In the genomic region with DNA sequence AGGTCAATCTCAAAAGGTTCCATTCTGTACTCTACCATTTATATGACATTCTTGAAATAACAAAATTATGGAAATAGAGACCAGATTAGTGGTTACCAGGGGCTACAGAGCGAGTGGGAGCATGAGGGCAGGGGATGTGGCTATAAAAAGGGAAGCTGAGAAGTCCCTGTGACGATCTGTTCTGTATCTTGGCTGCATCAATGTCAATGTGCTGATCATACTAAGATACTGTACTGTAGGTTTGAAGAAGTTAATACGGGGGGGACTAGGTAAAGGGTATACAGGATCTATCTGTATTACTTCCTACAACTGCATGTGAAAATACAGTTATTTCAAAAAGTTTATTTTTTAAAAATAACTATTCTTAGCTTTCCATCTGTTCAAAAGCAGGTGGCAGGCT, we compare ENCODE assay signal across 26 cellular contexts.
"Had no signal": no experiment of that assay in that cellular context is flagged by ENCODE, and none has a peak within 500 bp of the region (broad histone marks: within the 10 kb centered on the region; RNA-seq: fewer than 3 reads in every experiment).

No MANE protein-coding gene starts in this region.

- H3K27ac ChIP-seq: brain microvascular endothelial cell, SK-N-MC had no signal

- H3K4me3 ChIP-seq: SK-N-MC had no signal

- H3K27me3 ChIP-seq: brain microvascular endothelial cell had no signal

- ATAC-seq: activated CD8-positive, alpha-beta memory T cell treated with anti-CD3 and anti-CD28 coated beads, Interleukin-2, amount 10 ng/mL, durations not matched to agents 7 days and 5 days had no signal

- H3K36me3 ChIP-seq: brain microvascular endothelial cell had no signal

- DNase-seq: activated B cell treated with CpG ODN at 0.5 μM for 24 hours; activated CD4-positive, alpha-beta memory T cell treated with anti-CD3 and anti-CD28 coated beads, Interleukin-2, amount 10 ng/mL, durations not matched to agents 7 days and 5 days; activated CD4-positive, alpha-beta T cell treated with anti-CD3 and anti-CD28 coated beads for 48 hours; activated CD4-positive, CD25-positive, alpha-beta regulatory T cell treated with anti-CD3 and anti-CD28 coated beads, Interleukin-2, amount 50 U/mL, for 72 hours; activated CD8-positive, alpha-beta memory T cell treated with anti-CD3 and anti-CD28 coated beads for 24 hours; activated CD8-positive, alpha-beta memory T cell treated with anti-CD3 and anti-CD28 coated beads, Interleukin-2, amount 10 ng/mL, durations not matched to agents 7 days and 5 days; activated CD8-positive, alpha-beta memory T cell treated with anti-CD3 and anti-CD28 coated beads, Interleukin-2, amount 50 U/mL, for 48 hours; activated effector memory CD4-positive, alpha-beta T cell treated with Interleukin-2 at 50 U/mL for 16 hours; activated naive CD4-positive, alpha-beta T cell; activated naive CD4-positive, alpha-beta T cell treated with anti-CD3 and anti-CD28 coated beads, Interleukin-2, amount 50 U/mL, for 16 hours; activated naive CD8-positive, alpha-beta T cell treated with anti-CD3 and anti-CD28 coated beads for 36 hours; activated T-cell treated with anti-CD3 and anti-CD28 coated beads, Interleukin-2, amount 50 U/mL, for 48 hours; amniotic stem cell; aorta; brain microvascular endothelial cell; central memory CD4-positive, alpha-beta T cell; MV-4-11; NCI-H1092; NCI-H1436 treated with DMSO at 0.1 percent for 48 hours; NCI-H1694 treated with DMSO at 0.1 percent for 48 hours; NCI-H2029; NCI-H345; NCI-H524 treated with DMSO at 0.1 percent for 48 hours; NK-92 treated with Interleukin-12 subunit alpha and Interleukin-12 subunit beta, amount 100 ng/mL, for 24 hours; Right ventricle myocardium superior had no signal
